1 cellular context compared by ENCODE assay signal in the genomic region with DNA sequence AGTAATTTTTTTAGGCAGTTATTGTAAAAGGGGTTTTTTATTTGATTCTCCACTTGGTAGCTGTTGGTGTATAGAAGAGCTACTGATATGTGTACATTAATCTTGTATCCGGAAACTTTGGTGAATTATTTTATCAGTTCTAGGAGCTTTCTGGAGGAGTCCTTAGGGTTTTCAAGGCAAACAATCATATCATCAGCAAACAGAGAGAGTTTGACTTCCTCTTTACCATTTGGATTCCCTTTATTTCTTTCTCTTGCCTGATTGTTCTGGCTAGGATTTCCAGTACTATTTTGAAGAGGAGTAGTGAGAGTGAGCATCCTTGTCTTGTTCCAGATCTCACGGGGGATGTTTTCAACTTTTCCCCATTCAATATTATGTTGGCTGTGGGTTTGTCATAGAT.
TF ChIP-seq lines count a peak whose summit lies in the region.

No MANE protein-coding gene starts in this region.

TF ChIP-seq in K562, 482 proteins besides CTCF, POLR2A, EP300 and RAD21 (continued from another document):
- TF ChIP-seq MEF2A (IDR thresholded peaks at IDR 0.05; ENCODE audit: control insufficient read depth, low read depth, low read length) (no peak), ZNF354B (CRISPR knock-in tag; IDR thresholded peaks at IDR 0.05) (no peak), CREM (IDR thresholded peaks at IDR 0.05; ENCODE audit: low read depth) (no peak), ZNF282 (CRISPR knock-in tag; IDR thresholded peaks at IDR 0.05) (no peak), TAL1 (IDR thresholded peaks at IDR 0.05) (peak; percentile 31), THRAP3 (IDR thresholded peaks at IDR 0.05; ENCODE audit: borderline replicate concordance) (no peak), MAFF (IDR thresholded peaks at IDR 0.05; ENCODE audit: low read length) (no peak), NR2F6 (CRISPR knock-in tag; IDR thresholded peaks at IDR 0.05) (no peak), ARID1B (IDR thresholded peaks at IDR 0.05) (peak; percentile 68; the same call in 1 of the 2 replicates), FOXM1 (IDR thresholded peaks at IDR 0.05; ENCODE audit: low read depth) (no peak), FOXM1 (CRISPR knock-in tag; IDR thresholded peaks at IDR 0.05; ENCODE audit: low read depth) (no peak), RBM17 (IDR thresholded peaks at IDR 0.05; ENCODE audit: borderline replicate concordance, low read depth, low read length) (no peak), IRF2 (CRISPR knock-in tag; IDR thresholded peaks at IDR 0.05) (no peak), NR4A1 (CRISPR knock-in tag; IDR thresholded peaks at IDR 0.05) (no peak), NR4A1 (tag; IDR thresholded peaks at IDR 0.05) (no peak), CCNT2 (IDR thresholded peaks at IDR 0.05; ENCODE audit: borderline replicate concordance, extremely low read depth, insufficient read length, low read depth, low read length) (no peak)
- TF ChIP-seq, protein P1, sequence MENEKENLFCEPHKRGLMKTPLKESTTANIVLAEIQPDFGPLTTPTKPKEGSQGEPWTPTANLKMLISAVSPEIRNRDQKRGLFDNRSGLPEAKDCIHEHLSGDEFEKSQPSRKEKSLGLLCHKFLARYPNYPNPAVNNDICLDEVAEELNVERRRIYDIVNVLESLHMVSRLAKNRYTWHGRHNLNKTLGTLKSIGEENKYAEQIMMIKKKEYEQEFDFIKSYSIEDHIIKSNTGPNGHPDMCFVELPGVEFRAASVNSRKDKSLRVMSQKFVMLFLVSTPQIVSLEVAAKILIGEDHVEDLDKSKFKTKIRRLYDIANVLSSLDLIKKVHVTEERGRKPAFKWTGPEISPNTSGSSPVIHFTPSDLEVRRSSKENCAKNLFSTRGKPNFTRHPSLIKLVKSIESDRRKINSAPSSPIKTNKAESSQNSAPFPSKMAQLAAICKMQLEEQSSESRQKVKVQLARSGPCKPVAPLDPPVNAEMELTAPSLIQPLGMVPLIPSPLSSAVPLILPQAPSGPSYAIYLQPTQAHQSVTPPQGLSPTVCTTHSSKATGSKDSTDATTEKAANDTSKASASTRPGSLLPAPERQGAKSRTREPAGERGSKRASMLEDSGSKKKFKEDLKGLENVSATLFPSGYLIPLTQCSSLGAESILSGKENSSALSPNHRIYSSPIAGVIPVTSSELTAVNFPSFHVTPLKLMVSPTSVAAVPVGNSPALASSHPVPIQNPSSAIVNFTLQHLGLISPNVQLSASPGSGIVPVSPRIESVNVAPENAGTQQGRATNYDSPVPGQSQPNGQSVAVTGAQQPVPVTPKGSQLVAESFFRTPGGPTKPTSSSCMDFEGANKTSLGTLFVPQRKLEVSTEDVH (IDR thresholded peaks at IDR 0.05; ENCODE audit: low read depth, partially characterized antibody) = no peak
- TF ChIP-seq, protein P2, sequence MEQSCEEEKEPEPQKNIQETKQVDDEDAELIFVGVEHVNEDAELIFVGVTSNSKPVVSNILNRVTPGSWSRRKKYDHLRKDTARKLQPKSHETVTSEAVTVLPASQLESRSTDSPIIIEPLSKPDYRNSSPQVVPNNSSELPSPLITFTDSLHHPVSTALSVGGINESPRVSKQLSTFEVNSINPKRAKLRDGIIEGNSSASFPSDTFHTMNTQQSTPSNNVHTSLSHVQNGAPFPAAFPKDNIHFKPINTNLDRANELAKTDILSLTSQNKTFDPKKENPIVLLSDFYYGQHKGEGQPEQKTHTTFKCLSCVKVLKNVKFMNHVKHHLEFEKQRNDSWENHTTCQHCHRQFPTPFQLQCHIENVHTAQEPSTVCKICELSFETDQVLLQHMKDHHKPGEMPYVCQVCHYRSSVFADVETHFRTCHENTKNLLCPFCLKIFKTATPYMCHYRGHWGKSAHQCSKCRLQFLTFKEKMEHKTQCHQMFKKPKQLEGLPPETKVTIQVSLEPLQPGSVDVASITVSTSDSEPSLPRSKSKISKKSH (CRISPR knock-in tag; IDR thresholded peaks at IDR 0.05) = no peak
- TF ChIP-seq, protein P3, sequence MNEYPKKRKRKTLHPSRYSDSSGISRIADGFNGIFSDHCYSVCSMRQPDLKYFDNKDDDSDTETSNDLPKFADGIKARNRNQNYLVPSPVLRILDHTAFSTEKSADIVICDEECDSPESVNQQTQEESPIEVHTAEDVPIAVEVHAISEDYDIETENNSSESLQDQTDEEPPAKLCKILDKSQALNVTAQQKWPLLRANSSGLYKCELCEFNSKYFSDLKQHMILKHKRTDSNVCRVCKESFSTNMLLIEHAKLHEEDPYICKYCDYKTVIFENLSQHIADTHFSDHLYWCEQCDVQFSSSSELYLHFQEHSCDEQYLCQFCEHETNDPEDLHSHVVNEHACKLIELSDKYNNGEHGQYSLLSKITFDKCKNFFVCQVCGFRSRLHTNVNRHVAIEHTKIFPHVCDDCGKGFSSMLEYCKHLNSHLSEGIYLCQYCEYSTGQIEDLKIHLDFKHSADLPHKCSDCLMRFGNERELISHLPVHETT (CRISPR knock-in tag; conservative IDR thresholded peaks at IDR 0.05 in 1 of 2, IDR thresholded peaks at IDR 0.05 in 1 of 2) = no peak
- TF ChIP-seq, protein P4, sequence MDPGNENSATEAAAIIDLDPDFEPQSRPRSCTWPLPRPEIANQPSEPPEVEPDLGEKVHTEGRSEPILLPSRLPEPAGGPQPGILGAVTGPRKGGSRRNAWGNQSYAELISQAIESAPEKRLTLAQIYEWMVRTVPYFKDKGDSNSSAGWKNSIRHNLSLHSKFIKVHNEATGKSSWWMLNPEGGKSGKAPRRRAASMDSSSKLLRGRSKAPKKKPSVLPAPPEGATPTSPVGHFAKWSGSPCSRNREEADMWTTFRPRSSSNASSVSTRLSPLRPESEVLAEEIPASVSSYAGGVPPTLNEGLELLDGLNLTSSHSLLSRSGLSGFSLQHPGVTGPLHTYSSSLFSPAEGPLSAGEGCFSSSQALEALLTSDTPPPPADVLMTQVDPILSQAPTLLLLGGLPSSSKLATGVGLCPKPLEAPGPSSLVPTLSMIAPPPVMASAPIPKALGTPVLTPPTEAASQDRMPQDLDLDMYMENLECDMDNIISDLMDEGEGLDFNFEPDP (CRISPR knock-in tag; IDR thresholded peaks at IDR 0.05) = no peak
- TF ChIP-seq, protein P5, sequence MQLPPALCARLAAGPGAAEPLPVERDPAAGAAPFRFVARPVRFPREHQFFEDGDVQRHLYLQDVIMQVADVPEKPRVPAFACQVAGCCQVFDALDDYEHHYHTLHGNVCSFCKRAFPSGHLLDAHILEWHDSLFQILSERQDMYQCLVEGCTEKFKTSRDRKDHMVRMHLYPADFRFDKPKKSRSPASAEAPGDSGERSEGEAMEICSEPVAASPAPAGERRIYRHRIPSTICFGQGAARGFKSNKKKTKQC (CRISPR knock-in tag; IDR thresholded peaks at IDR 0.05) = no peak
- TF ChIP-seq, protein P6, sequence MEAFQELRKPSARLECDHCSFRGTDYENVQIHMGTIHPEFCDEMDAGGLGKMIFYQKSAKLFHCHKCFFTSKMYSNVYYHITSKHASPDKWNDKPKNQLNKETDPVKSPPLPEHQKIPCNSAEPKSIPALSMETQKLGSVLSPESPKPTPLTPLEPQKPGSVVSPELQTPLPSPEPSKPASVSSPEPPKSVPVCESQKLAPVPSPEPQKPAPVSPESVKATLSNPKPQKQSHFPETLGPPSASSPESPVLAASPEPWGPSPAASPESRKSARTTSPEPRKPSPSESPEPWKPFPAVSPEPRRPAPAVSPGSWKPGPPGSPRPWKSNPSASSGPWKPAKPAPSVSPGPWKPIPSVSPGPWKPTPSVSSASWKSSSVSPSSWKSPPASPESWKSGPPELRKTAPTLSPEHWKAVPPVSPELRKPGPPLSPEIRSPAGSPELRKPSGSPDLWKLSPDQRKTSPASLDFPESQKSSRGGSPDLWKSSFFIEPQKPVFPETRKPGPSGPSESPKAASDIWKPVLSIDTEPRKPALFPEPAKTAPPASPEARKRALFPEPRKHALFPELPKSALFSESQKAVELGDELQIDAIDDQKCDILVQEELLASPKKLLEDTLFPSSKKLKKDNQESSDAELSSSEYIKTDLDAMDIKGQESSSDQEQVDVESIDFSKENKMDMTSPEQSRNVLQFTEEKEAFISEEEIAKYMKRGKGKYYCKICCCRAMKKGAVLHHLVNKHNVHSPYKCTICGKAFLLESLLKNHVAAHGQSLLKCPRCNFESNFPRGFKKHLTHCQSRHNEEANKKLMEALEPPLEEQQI (IDR thresholded peaks at IDR 0.05) = no peak
- TF ChIP-seq, protein P7, sequence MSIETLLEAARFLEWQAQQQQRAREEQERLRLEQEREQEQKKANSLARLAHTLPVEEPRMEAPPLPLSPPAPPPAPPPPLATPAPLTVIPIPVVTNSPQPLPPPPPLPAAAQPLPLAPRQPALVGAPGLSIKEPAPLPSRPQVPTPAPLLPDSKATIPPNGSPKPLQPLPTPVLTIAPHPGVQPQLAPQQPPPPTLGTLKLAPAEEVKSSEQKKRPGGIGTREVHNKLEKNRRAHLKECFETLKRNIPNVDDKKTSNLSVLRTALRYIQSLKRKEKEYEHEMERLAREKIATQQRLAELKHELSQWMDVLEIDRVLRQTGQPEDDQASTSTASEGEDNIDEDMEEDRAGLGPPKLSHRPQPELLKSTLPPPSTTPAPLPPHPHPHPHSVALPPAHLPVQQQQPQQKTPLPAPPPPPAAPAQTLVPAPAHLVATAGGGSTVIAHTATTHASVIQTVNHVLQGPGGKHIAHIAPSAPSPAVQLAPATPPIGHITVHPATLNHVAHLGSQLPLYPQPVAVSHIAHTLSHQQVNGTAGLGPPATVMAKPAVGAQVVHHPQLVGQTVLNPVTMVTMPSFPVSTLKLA (conservative IDR thresholded peaks at IDR 0.05) = no peak
- TF ChIP-seq, protein P8, sequence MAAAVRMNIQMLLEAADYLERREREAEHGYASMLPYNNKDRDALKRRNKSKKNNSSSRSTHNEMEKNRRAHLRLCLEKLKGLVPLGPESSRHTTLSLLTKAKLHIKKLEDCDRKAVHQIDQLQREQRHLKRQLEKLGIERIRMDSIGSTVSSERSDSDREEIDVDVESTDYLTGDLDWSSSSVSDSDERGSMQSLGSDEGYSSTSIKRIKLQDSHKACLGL (CRISPR knock-in tag; IDR thresholded peaks at IDR 0.05; ENCODE audit: borderline replicate concordance, poor library complexity, severe bottlenecking) = no peak
- TF ChIP-seq, protein P9, sequence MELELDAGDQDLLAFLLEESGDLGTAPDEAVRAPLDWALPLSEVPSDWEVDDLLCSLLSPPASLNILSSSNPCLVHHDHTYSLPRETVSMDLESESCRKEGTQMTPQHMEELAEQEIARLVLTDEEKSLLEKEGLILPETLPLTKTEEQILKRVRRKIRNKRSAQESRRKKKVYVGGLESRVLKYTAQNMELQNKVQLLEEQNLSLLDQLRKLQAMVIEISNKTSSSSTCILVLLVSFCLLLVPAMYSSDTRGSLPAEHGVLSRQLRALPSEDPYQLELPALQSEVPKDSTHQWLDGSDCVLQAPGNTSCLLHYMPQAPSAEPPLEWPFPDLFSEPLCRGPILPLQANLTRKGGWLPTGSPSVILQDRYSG (tag; conservative IDR thresholded peaks at IDR 0.05; ENCODE audit: low read depth) = no peak
